In the genomic region with DNA sequence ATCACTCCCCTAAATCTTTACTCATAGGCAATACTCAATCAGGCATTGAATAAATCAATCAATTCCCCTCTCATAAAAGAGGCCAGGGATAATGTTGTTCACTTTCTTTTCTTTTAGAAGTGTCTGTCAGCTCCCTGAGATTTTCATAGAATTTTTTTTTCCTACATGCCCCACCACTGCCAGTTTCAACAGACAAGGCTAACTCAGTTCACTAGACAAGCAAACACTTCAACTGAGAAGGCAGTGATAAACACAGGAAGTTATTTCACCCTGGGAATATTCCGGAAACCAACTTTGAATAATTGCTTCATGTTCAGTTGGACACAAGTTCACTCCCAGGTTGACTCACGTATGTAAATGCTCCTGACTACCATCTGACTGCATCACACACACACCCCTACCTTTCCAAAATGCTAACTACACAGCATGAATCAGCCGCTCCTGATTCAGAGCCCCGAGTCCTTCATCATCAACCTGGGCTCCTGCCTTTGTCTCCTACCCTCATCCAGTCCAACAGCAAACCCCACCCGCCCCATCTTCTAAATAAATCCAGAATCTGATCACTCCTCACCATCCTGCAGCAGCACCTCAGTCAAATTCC, we compare ENCODE assay signal across 1 cellular context.
TF ChIP-seq lines count a peak whose summit lies in the region.

No MANE protein-coding gene starts in this region.

TF ChIP-seq in liver, 16 proteins besides CTCF, POLR2A, EP300 and RAD21 (continued from another document):
- no peak for TF ChIP-seq EGR1 (IDR thresholded peaks at IDR 0.05; ENCODE audit: low read depth in 2 of 2)
